8 cellular contexts compared by ENCODE assay signal in genomic region chr17:72419866-72420774, GRCh38.
DNase-seq lines count a peak whose midpoint lies in the region; ATAC-seq, FAIRE-seq and TF ChIP-seq lines count a peak whose summit lies in the region.
"Had no signal": no experiment of that assay in that cellular context is flagged by ENCODE, and none has a peak within 500 bp of the region (broad histone marks: within the 10 kb centered on the region; RNA-seq: fewer than 3 reads in every experiment).

No MANE protein-coding gene starts in this region.

- peaks cover 52% of the 10 kb centered on the region for H3K4me1 Mint-ChIP-seq in astrocyte (ENCODE audit: low read depth, unreplicated experiment)
- peaks cover 26 to 29% of the 10 kb centered on the region in 2 donors for H3K4me1 Mint-ChIP-seq in stimulated activated naive B cell treated with anti-CD40 and anti-IgM and Interleukin-4, amounts not matched to agents 10 μg/mL and 1 μg/mL and 100 μg/mL, for 72 hours
- peaks cover 5% of the 10 kb centered on the region for H3K4me1 Mint-ChIP-seq in activated naive CD4-positive, alpha-beta T cell treated with anti-CD3 and anti-CD28 coated beads for 36 hours (ENCODE audit: low read depth)

- CTCF ChIA-PET in activated naive CD4-positive, alpha-beta T cell treated with anti-CD3 and anti-CD28 coated beads for 36 hours (lab: Charles Lee), result no interaction called here

- H3K36me3 Mint-ChIP-seq in astrocyte (ENCODE audit: low read depth, unreplicated experiment), result peaks cover 29% of the 10 kb centered on the region
- peaks cover 0 to 9% of the 10 kb centered on the region in 2 donors for H3K36me3 Mint-ChIP-seq in stimulated activated naive B cell treated with anti-CD40 and anti-IgM and Interleukin-4, amounts not matched to agents 10 μg/mL and 1 μg/mL and 100 μg/mL, for 72 hours
- H3K36me3 Mint-ChIP-seq in activated naive CD4-positive, alpha-beta T cell treated with anti-CD3 and anti-CD28 coated beads for 36 hours (ENCODE audit: low read depth), result no peaks in the 10 kb centered on the region

- no peak overlapping the region for H2AFZ ChIP-seq in astrocyte (ENCODE audit: low read depth, low read length)

- H3K4me2 ChIP-seq in astrocyte (ENCODE audit: low read length), result peak overlapping the region; percentile 64

- H3K36me3 ChIP-seq in astrocyte (ENCODE audit: insufficient read depth, low read length), result peaks cover 4% of the 10 kb centered on the region

- no peaks in the 10 kb centered on the region for H3K27me3 Mint-ChIP-seq in astrocyte (ENCODE audit: low read depth, unreplicated experiment)
- peaks cover 0 to 4% of the 10 kb centered on the region in 2 donors for H3K27me3 Mint-ChIP-seq in stimulated activated naive B cell treated with anti-CD40 and anti-IgM and Interleukin-4, amounts not matched to agents 10 μg/mL and 1 μg/mL and 100 μg/mL, for 72 hours
- peaks cover 7% of the 10 kb centered on the region for H3K27me3 Mint-ChIP-seq in activated naive CD4-positive, alpha-beta T cell treated with anti-CD3 and anti-CD28 coated beads for 36 hours (ENCODE audit: low read depth)

- TF ChIP-seq CTCF in astrocyte (IDR thresholded peaks at IDR 0.05; ENCODE audit: insufficient read depth, low read depth, low read length), result no peak

- DNase-seq in GM19238 (ENCODE audit: insufficient read length, low spot score), result peak; percentile 70
- peak; percentile 66 for DNase-seq in astrocyte (ENCODE audit: low read depth)
- peak; percentile 24 for DNase-seq in stimulated activated naive B cell treated with anti-CD40 and anti-IgM and Interleukin-4, amounts not matched to agents 10 μg/mL and 1 μg/mL and 100 μg/mL, for 72 hours
- no peak for DNase-seq in DMS 273 (lab: John Stamatoyannopoulos, UW; ENCODE audit: unreplicated experiment)
- no peak for DNase-seq in activated naive CD4-positive, alpha-beta T cell treated with anti-CD3 and anti-CD28 coated beads for 36 hours
- DNase-seq in NCI-H1105 treated with DMSO at 0.1 percent for 48 hours (lab: John Stamatoyannopoulos, UW), result no peak

- H3K79me2 ChIP-seq in astrocyte (ENCODE audit: insufficient read depth, low read length), result peaks cover 23% of the 10 kb centered on the region

- no peaks in the 10 kb centered on the region for H3K27me3 ChIP-seq in astrocyte (ENCODE audit: insufficient read depth, low read length)

- H3K4me3 ChIP-seq in astrocyte (ENCODE audit: insufficient read depth, low read depth, low read length), result no peak overlapping the region

- FAIRE-seq in astrocyte (lab: Jason Lieb, UNC), result no peak

- peak; percentile 30 for ATAC-seq in HG03045 (IDR thresholded peaks at IDR 0.05; ENCODE audit: unreplicated experiment)
- ATAC-seq in stimulated activated naive B cell treated with anti-CD40 and anti-IgM and Interleukin-4, amounts not matched to agents 10 μg/mL and 1 μg/mL and 100 μg/mL, for 72 hours (replicated peaks), result peak; percentile 9 to 16

- H3K27ac ChIP-seq in astrocyte (ENCODE audit: low read depth, low read length), result peak overlapping the region; percentile 94
- H3K27ac ChIP-seq: VCaP had no signal

- peak overlapping the region; percentile 50 for H3K4me3 Mint-ChIP-seq in astrocyte (ENCODE audit: unreplicated experiment)
- no peak overlapping the region for H3K4me3 Mint-ChIP-seq in stimulated activated naive B cell treated with anti-CD40 and anti-IgM and Interleukin-4, amounts not matched to agents 10 μg/mL and 1 μg/mL and 100 μg/mL, for 72 hours
- no peak overlapping the region for H3K4me3 Mint-ChIP-seq in activated naive CD4-positive, alpha-beta T cell treated with anti-CD3 and anti-CD28 coated beads for 36 hours

- H3K27ac Mint-ChIP-seq in astrocyte (ENCODE audit: unreplicated experiment), result peak overlapping the region; percentile 98
- H3K27ac Mint-ChIP-seq in stimulated activated naive B cell treated with anti-CD40 and anti-IgM and Interleukin-4, amounts not matched to agents 10 μg/mL and 1 μg/mL and 100 μg/mL, for 72 hours, result no peak overlapping the region
- no peak overlapping the region for H3K27ac Mint-ChIP-seq in activated naive CD4-positive, alpha-beta T cell treated with anti-CD3 and anti-CD28 coated beads for 36 hours

- H3K9me3 ChIP-seq in astrocyte (ENCODE audit: insufficient read depth, low read depth, low read length), result peaks cover 8% of the 10 kb centered on the region

- peaks cover 53% of the 10 kb centered on the region for H3K4me1 ChIP-seq in astrocyte (ENCODE audit: insufficient read depth, low read length)

- intact Hi-C loops in activated naive CD4-positive, alpha-beta T cell treated with anti-CD3 and anti-CD28 coated beads for 36 hours (cut with micrococcal nuclease), result no loop called here

- no peaks in the 10 kb centered on the region for H4K20me1 ChIP-seq in astrocyte (ENCODE audit: insufficient read depth, low read length)

- peaks cover 9% of the 10 kb centered on the region for H3K9me3 Mint-ChIP-seq in astrocyte (ENCODE audit: unreplicated experiment)
- peaks cover 15 to 24% of the 10 kb centered on the region in 2 donors for H3K9me3 Mint-ChIP-seq in stimulated activated naive B cell treated with anti-CD40 and anti-IgM and Interleukin-4, amounts not matched to agents 10 μg/mL and 1 μg/mL and 100 μg/mL, for 72 hours
- H3K9me3 Mint-ChIP-seq in activated naive CD4-positive, alpha-beta T cell treated with anti-CD3 and anti-CD28 coated beads for 36 hours, result peaks cover 9% of the 10 kb centered on the region

- peak overlapping the region; percentile 79 for H3K9ac ChIP-seq in astrocyte (ENCODE audit: low read length)

Comparison
In these comparisons a context has a peak if more than half of its experiments do, and no peak if none do; other contexts are left out.
1. DNase-seq: peak in GM19238 (single experiment), astrocyte (single experiment) and stimulated activated naive B cell treated with anti-CD40 and anti-IgM and Interleukin-4, amounts not matched to agents 10 μg/mL and 1 μg/mL and 100 μg/mL, for 72 hours (single experiment); none in DMS 273 (single experiment), activated naive CD4-positive, alpha-beta T cell treated with anti-CD3 and anti-CD28 coated beads for 36 hours (single experiment) and NCI-H1105 treated with DMSO at 0.1 percent for 48 hours (single experiment).